Comparison of ENCODE assay signal across 8 cellular contexts in the genomic region with DNA sequence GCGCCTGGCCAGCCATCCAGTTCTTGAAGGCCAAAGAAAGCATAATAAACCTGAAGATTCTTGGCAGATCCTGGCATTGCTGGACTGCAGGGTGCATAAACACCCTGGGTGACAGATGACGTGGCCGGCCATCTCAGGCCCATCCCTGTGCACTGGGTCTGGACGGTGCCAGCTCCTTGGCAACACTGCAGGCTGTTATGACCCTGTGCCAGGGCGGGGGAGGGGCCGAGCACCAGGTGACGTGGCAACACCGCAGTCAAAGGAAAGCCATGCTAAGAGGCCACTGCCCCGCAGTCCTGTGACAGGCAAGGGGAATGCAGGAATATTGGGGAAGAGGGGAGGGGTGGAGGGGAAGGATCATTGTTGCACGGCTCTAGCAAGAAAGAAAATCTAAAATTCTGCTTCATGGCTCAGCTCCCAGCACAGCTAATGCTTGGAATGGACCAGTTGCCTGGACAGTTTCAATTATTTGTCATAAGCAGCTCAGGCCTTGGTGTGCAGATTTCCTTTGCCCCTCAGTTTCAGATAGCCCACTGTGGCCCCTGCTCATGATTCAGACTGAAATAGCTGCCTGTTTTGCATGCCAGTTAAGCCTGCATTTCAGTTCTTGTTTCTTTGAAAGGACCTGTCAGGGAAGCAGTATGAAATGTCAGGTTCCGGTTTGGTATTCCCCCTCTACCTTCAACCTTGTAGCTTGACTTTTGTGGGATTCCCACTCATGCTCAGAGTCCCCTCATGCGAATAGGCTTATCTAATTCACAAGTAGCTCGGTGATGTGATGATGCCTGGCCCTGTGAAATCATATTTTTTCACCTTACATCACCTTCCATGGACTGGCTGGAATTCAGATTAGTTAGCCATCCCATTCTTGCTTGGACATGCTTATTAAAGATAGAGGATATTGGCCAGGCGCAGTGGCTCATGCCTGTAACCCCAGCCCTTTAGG. TPM values are rescaled to one million over a fixed set of nuclear protein-coding genes. Genes with fewer than 3 reads are reported as not detected.
DNase-seq lines count a peak whose midpoint lies in the region; ATAC-seq and TF ChIP-seq lines count a peak whose summit lies in the region.

No MANE protein-coding gene starts in this region.

- peak overlapping the region; percentile 80 for H3K27ac ChIP-seq in OCI-LY7 (ENCODE audit: low read depth, low read length, poor library complexity, severe bottlenecking)

- CTCF ChIA-PET in OCI-LY7 (lab: Charles Lee; ENCODE audit: unreplicated experiment), result interaction anchor here (0.6 to 1.8 kb wide), 6 partner anchors 10 to 54 kb away, joined by 3 to 7 read pairs (median 4); a partner anchor contains a TSS

- H3K36me3 ChIP-seq in OCI-LY7 (ENCODE audit: insufficient read depth, low read length), result no peaks in the 10 kb centered on the region

- no peak overlapping the region for H2AFZ ChIP-seq in OCI-LY7 (ENCODE audit: low read length)

- no peaks in the 10 kb centered on the region; the same call in 1 of the 2 replicates for H3K9me3 ChIP-seq in OCI-LY7 (ENCODE audit: low read length)

- POLR2A ChIA-PET in OCI-LY7 (lab: Charles Lee), result interaction anchor here (0.5 to 3.9 kb wide), 20 partner anchors 10 to 446 kb away, joined by 3 to 34 read pairs (median 5); a partner anchor contains a TSS

- BruUV-seq in OCI-LY7 (replicated peaks; lab: Mats Ljungman, UMichigan), result no TSS peak

- H4K20me1 ChIP-seq in OCI-LY7 (ENCODE audit: insufficient read depth, low read length), result no peaks in the 10 kb centered on the region

- TF ChIP-seq CTCF in OCI-LY7 (conservative IDR thresholded peaks at IDR 0.05; ENCODE audit: low read length), result no peak

- peak; percentile 46 for TF ChIP-seq POLR2A in GM18951 (IDR thresholded peaks at IDR 0.05; ENCODE audit: extremely low read depth, insufficient read depth, insufficient read length)

- peaks cover 61% of the 10 kb centered on the region for H3K4me1 ChIP-seq in OCI-LY7 (ENCODE audit: insufficient read depth, low read length, poor library complexity, severe bottlenecking)

- DNase-seq in Ammon's horn (ENCODE audit: low spot score), result peak; percentile 69
- DNase-seq in OCI-LY7 (ENCODE audit: low spot score), result peak; percentile 91
- DNase-seq in germinal center (ENCODE audit: low spot score), result peak; percentile 77
- peak; percentile 18 for DNase-seq in putamen (ENCODE audit: low spot score)
- no peak for DNase-seq in effector CD4-positive, alpha-beta T cell
- no peak for DNase-seq in foreskin melanocyte

- intact Hi-C loops in OCI-LY7 (cut with micrococcal nuclease; ENCODE audit: unreplicated experiment), result loop anchor here (1.0 to 2.0 kb wide), 5 partner anchors 18 to 72 kb away; a partner anchor contains a TSS

- H3K79me2 ChIP-seq in OCI-LY7 (ENCODE audit: insufficient read depth, low read depth, low read length), result no peaks in the 10 kb centered on the region

- H3K4me3 ChIP-seq in OCI-LY7 (ENCODE audit: low read depth, low read length, poor library complexity, severe bottlenecking), result peak overlapping the region; percentile 61

- in situ Hi-C loops in GM18951 (cut with MboI; ENCODE audit: low sequenced_read_pairs, unreplicated experiment), result no loop called here

- peak overlapping the region; percentile 91 for H3K4me2 ChIP-seq in OCI-LY7 (ENCODE audit: low read length)

- no peaks in the 10 kb centered on the region for H3K9me2 ChIP-seq in OCI-LY7 (ENCODE audit: insufficient read depth, low read length)

- ATAC-seq in HG03039 (IDR thresholded peaks at IDR 0.05; ENCODE audit: unreplicated experiment), result peak; percentile 81

RNA-seq across cellular contexts. Expression of a gene that starts 29.7 kb away (rescaled TPM):
- total RNA-seq in OCI-LY7 (2014; rRNA removed; shearing (Covaris generic)), result 46.5 and 55.0 TPM in 2 replicates
- 128 and 142 TPM in 2 replicates for total RNA-seq in OCI-LY7 (2022)

Comparison
In these comparisons a context has a peak if more than half of its experiments do, and no peak if none do; other contexts are left out.
1. DNase-seq: peak in Ammon's horn (single experiment), OCI-LY7 (single experiment), germinal center (single experiment) and putamen (single experiment); none in effector CD4-positive, alpha-beta T cell (single experiment) and foreskin melanocyte (single experiment).